6 cellular contexts compared by ENCODE assay signal in genomic region chr21:44974676-44975075, GRCh38. TPM values are rescaled to one million over a fixed set of nuclear protein-coding genes. Genes with fewer than 3 reads are reported as not detected.
"Had no signal": no experiment of that assay in that cellular context is flagged by ENCODE, and none has a peak within 500 bp of the region (broad histone marks: within the 10 kb centered on the region; RNA-seq: fewer than 3 reads in every experiment).

No MANE protein-coding gene starts in this region.

- H3K27me3 Mint-ChIP-seq: IgD-negative memory B cell had no signal

- H3K27ac Mint-ChIP-seq: IgD-negative memory B cell had no signal

- H3K9me3 Mint-ChIP-seq: GM23338, H9, IgD-negative memory B cell had no signal

- H3K4me3 ChIP-seq: GM23338 had no signal

- DNase-seq: H9, HCEC 1CT had no signal

- H3K4me3 Mint-ChIP-seq: GM23338, H9 had no signal

- ATAC-seq: GM23338, HepG2 had no signal

- H3K36me3 Mint-ChIP-seq: IgD-negative memory B cell had no signal

RNA-seq across cellular contexts. Expression of gene ITGB2, which starts 54.0 kb away (rescaled TPM):
- total RNA-seq: HT-29 had no signal
